In genomic region chr6:56938634-56939294, GRCh38 we compare ENCODE assay signal across 9 cellular contexts. TPM values are rescaled to one million over a fixed set of nuclear protein-coding genes. Genes with fewer than 3 reads are reported as not detected.
A peak's percentile ranks its signal among the peaks of the same experiment; 100 is the strongest.
DNase-seq lines count a peak whose midpoint lies in the region; ATAC-seq and TF ChIP-seq lines count a peak whose summit lies in the region.
"Had no signal": no experiment of that assay in that cellular context is flagged by ENCODE, and none has a peak within 500 bp of the region (broad histone marks: within the 10 kb centered on the region; RNA-seq: fewer than 3 reads in every experiment).

No MANE protein-coding gene starts in this region.

- TF ChIP-seq POLR2A in upper lobe of left lung (IDR thresholded peaks at IDR 0.05): no peak

- H3K9ac ChIP-seq in fibroblast of lung (ENCODE audit: insufficient read depth, low read length): no peak overlapping the region

- H3K4me1 ChIP-seq in fibroblast of lung (ENCODE audit: control insufficient read depth, extremely low read depth, insufficient read depth, low read length) (no peaks in the 10 kb centered on the region), upper lobe of left lung (no peaks in the 10 kb centered on the region)

- no peaks in the 10 kb centered on the region for H3K36me3 ChIP-seq in fibroblast of lung (ENCODE audit: control insufficient read depth, insufficient read depth, low read length)
- H3K36me3 ChIP-seq in upper lobe of left lung: no peaks in the 10 kb centered on the region

- H3K4me3 ChIP-seq in fibroblast of lung (replicated peaks in 1 of 4; ENCODE audit: control extremely low read depth in 1 of 4, insufficient read depth in 1 of 4, low read depth in 3 of 4, low read length in 4 of 4) (no peak overlapping the region), upper lobe of left lung (no peak overlapping the region)

- H3K27me3 ChIP-seq in fibroblast of lung (ENCODE audit: control insufficient read depth, insufficient read depth, low read length) (no peaks in the 10 kb centered on the region), upper lobe of left lung (no peaks in the 10 kb centered on the region)

- peak overlapping the region; percentile 54 for H3K4me2 ChIP-seq in fibroblast of lung (ENCODE audit: extremely low read depth, insufficient read depth, low read length)

- H2AFZ ChIP-seq in fibroblast of lung (ENCODE audit: low read length): no peak overlapping the region

- peaks cover 8% of the 10 kb centered on the region for H3K79me2 ChIP-seq in fibroblast of lung (ENCODE audit: control insufficient read depth, insufficient read depth, low read length)

- WGBS in upper lobe of left lung, 2 donors: 53 to 56% methylated on average over 1 of the region's 1 CpG

- peak overlapping the region; percentile 69 for H3K27ac ChIP-seq in fibroblast of lung (ENCODE audit: insufficient read depth, low read length)
- H3K27ac ChIP-seq in upper lobe of left lung: no peak overlapping the region

- no peaks in the 10 kb centered on the region for H3K36me3 Mint-ChIP-seq in T-helper 2 cell treated with Interferon-gamma antibody and Interleukin-4, amounts not matched to agents 5 μg/mL and 100 μg/mL, for 36 hours (ENCODE audit: low read depth)
- H3K36me3 Mint-ChIP-seq: stimulated activated memory B cell treated with anti-CD40 and anti-IgM and Interleukin-4, amounts not matched to agents 10 μg/mL and 1 μg/mL and 100 μg/mL, for 72 hours had no signal

- DNase-seq in stimulated activated CD4-positive, alpha-beta T cell treated with anti-CD3 and anti-CD28 coated beads, Interleukin-15, amount 100 ng/mL, for 24 hours: peak; percentile 51
- no peak for DNase-seq in stimulated activated CD4-positive, alpha-beta T cell treated with anti-CD3 and anti-CD28 coated beads, Interleukin-12 subunit alpha, Interleukin-12 subunit beta, amount 100 ng/mL, for 4 hours
- DNase-seq in NCI-H460 (ENCODE audit: extremely low read depth, low read depth) (peak; percentile 30), fibroblast of lung (ENCODE audit: low read depth in 2 of 2) (peak; percentile 98 to 100), upper lobe of left lung (no peak)
- DNase-seq in T-helper 2 cell treated with Interferon-gamma antibody and Interleukin-4, amounts not matched to agents 5 μg/mL and 100 μg/mL, for 36 hours (ENCODE audit: low spot score): no peak

- H3K4me3 Mint-ChIP-seq in T-helper 2 cell treated with Interferon-gamma antibody and Interleukin-4, amounts not matched to agents 5 μg/mL and 100 μg/mL, for 36 hours: no peak overlapping the region
- H3K4me3 Mint-ChIP-seq: stimulated activated memory B cell treated with anti-CD40 and anti-IgM and Interleukin-4, amounts not matched to agents 10 μg/mL and 1 μg/mL and 100 μg/mL, for 72 hours had no signal

- H3K27ac Mint-ChIP-seq in T-helper 2 cell treated with Interferon-gamma antibody and Interleukin-4, amounts not matched to agents 5 μg/mL and 100 μg/mL, for 36 hours: no peak overlapping the region
- H3K27ac Mint-ChIP-seq: stimulated activated memory B cell treated with anti-CD40 and anti-IgM and Interleukin-4, amounts not matched to agents 10 μg/mL and 1 μg/mL and 100 μg/mL, for 72 hours had no signal

- no peak for TF ChIP-seq EP300 in upper lobe of left lung (IDR thresholded peaks at IDR 0.05)

- no peaks in the 10 kb centered on the region for H4K20me1 ChIP-seq in fibroblast of lung (ENCODE audit: control insufficient read depth, extremely low read depth, insufficient read depth, low read length)

- TF ChIP-seq CTCF in fibroblast of lung (conservative IDR thresholded peaks at IDR 0.05 in 1 of 2, IDR thresholded peaks at IDR 0.05 in 1 of 2; ENCODE audit: low read depth in 1 of 2, low read length in 2 of 2): no peak
- no peak for TF ChIP-seq CTCF in upper lobe of left lung (IDR thresholded peaks at IDR 0.05)

- ATAC-seq in upper lobe of left lung (ENCODE audit: low FRiP score in 2 of 2): peak; percentile 11 to 86
- ATAC-seq in GM19455 (IDR thresholded peaks at IDR 0.05; ENCODE audit: unreplicated experiment): no peak
- no peak for ATAC-seq in GM21367 (IDR thresholded peaks at IDR 0.05; ENCODE audit: unreplicated experiment)
- ATAC-seq: stimulated activated memory B cell treated with anti-CD40 and anti-IgM and Interleukin-4, amounts not matched to agents 10 μg/mL and 1 μg/mL and 100 μg/mL, for 72 hours had no signal

- H3K27me3 Mint-ChIP-seq in T-helper 2 cell treated with Interferon-gamma antibody and Interleukin-4, amounts not matched to agents 5 μg/mL and 100 μg/mL, for 36 hours (ENCODE audit: low read depth): peaks cover 20% of the 10 kb centered on the region

- no peaks in the 10 kb centered on the region for H3K9me3 ChIP-seq in fibroblast of lung (ENCODE audit: control insufficient read depth, insufficient read depth, low read depth, low read length)
- peaks cover 3 to 13% (median 10%) of the 10 kb centered on the region in 4 donors for H3K9me3 ChIP-seq in upper lobe of left lung

- no peaks in the 10 kb centered on the region for H3K4me1 Mint-ChIP-seq in T-helper 2 cell treated with Interferon-gamma antibody and Interleukin-4, amounts not matched to agents 5 μg/mL and 100 μg/mL, for 36 hours (ENCODE audit: low read depth)
- H3K4me1 Mint-ChIP-seq: stimulated activated memory B cell treated with anti-CD40 and anti-IgM and Interleukin-4, amounts not matched to agents 10 μg/mL and 1 μg/mL and 100 μg/mL, for 72 hours had no signal

- peaks cover 14% of the 10 kb centered on the region for H3K9me3 Mint-ChIP-seq in T-helper 2 cell treated with Interferon-gamma antibody and Interleukin-4, amounts not matched to agents 5 μg/mL and 100 μg/mL, for 36 hours

RNA-seq across cellular contexts. Expression of gene BEND6, which starts 16.1 kb away (rescaled TPM):
- 2.7 and 4.8 TPM in 2 replicates for total RNA-seq in NCI-H460 (2014; rRNA removed; shearing (Covaris generic))
- polyA plus RNA-seq in NCI-H460 (2014; cell fraction: nucleus; rRNA removed): 0.14 and 1.2 TPM in 2 replicates
- 10.8 and 12.6 TPM in 2 replicates for total RNA-seq in fibroblast of lung
- polyA plus RNA-seq in fibroblast of lung: 9.7 and 11.5 TPM in 2 replicates
- polyA plus RNA-seq in fibroblast of lung (2012): 8.4 and 10.2 TPM in 2 replicates
- polyA minus RNA-seq in fibroblast of lung (ENCODE audit: low replicate concordance): 4.7 TPM in 1 of 2 replicates, not detected in the other
- 1 to 10 TPM in 1 of 6 donors, under 1 TPM in 2, not detected in 3; 0.29 to 1.1 (median 0.30) TPM for total RNA-seq in upper lobe of left lung

Comparison
In these comparisons a context has a peak if more than half of its experiments do, and no peak if none do; other contexts are left out.
1. DNase-seq: peak in stimulated activated CD4-positive, alpha-beta T cell treated with anti-CD3 and anti-CD28 coated beads, Interleukin-15, amount 100 ng/mL, for 24 hours (single experiment), NCI-H460 (single experiment) and fibroblast of lung (2 of 2); none in stimulated activated CD4-positive, alpha-beta T cell treated with anti-CD3 and anti-CD28 coated beads, Interleukin-12 subunit alpha, Interleukin-12 subunit beta, amount 100 ng/mL, for 4 hours (single experiment), upper lobe of left lung (0 of 2) and T-helper 2 cell treated with Interferon-gamma antibody and Interleukin-4, amounts not matched to agents 5 μg/mL and 100 μg/mL, for 36 hours (single experiment).
2. ATAC-seq: peak in upper lobe of left lung (2 of 2); none in GM19455 (single experiment) and GM21367 (single experiment).